9 cellular contexts compared by ENCODE assay signal in the genomic region with DNA sequence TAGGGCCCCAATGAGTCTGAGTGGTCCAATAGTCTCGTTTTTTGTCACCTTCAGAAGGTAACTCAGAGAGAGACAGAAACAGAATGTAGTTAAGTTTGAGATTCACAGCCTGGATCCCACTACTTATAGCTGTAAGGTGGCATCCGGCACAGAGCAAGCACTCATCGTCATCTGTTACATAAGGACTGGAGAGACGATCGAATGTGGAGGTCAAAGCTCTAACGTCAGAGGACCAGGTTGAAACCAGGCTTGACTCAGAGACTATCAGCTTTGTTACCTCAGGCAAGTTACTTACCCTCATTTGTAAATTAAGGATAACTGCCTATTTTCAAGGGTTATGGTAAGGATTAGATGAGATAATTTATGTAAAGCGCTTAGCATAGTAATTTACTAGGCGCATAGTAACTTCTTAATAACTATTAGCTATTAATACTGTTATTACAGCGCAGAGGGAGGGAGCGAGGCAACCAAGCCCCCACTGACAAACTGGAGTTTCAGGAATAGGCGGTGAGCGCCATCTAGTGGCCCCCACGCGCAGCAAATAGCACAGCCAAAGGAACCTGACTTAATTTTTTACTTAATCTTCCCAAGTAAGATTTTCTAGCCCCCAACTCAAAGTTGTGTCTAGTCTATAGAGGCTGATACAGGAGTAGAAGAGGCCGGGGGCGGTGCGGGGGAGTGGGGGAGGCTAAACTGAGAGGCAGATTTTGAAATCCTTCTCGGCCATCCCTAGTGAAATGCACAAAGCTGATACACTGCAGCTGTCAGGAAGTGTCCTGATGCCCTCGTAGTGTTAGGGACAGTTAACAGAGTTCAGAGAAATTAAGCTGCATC. TPM values are rescaled to one million over a fixed set of nuclear protein-coding genes. Genes with fewer than 3 reads are reported as not detected.
DNase-seq lines count a peak whose midpoint lies in the region; ATAC-seq and TF ChIP-seq lines count a peak whose summit lies in the region.
"Had no signal": no experiment of that assay in that cellular context is flagged by ENCODE, and none has a peak within 500 bp of the region (broad histone marks: within the 10 kb centered on the region; RNA-seq: fewer than 3 reads in every experiment).

No MANE protein-coding gene starts in this region.

- H3K4me3 ChIP-seq in fibroblast of lung (replicated peaks in 1 of 4; ENCODE audit: control extremely low read depth in 1 of 4, insufficient read depth in 1 of 4, low read depth in 3 of 4, low read length in 4 of 4), result no peak overlapping the region
- no peak overlapping the region for H3K4me3 ChIP-seq in neutrophil (ENCODE audit: low read depth in 1 of 2, low read length in 1 of 2)
- no peak overlapping the region for H3K4me3 ChIP-seq in uterus

- peak in 3 of 5 experiments; percentile 6 to 27 (median 22) for DNase-seq in T-helper 2 cell
- no peak for DNase-seq in T-helper 2 cell treated with Interferon-gamma antibody and Interleukin-4, amounts not matched to agents 5 μg/mL and 100 μg/mL, for 36 hours (ENCODE audit: low spot score)
- peak; percentile 26 for DNase-seq in NCI-H460 (ENCODE audit: extremely low read depth, low read depth)
- peak; percentile 39 for DNase-seq in activated CD4-positive, alpha-beta memory T cell treated with anti-CD3 and anti-CD28 coated beads, Interleukin-2, amount 10 ng/mL, durations not matched to agents 7 days and 5 days
- DNase-seq in fibroblast of lung (ENCODE audit: low read depth in 2 of 2), result peak; percentile 15 to 36
- DNase-seq in uterus, result peak in 1 of 2 donors; percentile 19

- H3K9me3 Mint-ChIP-seq in T-helper 2 cell treated with Interferon-gamma antibody and Interleukin-4, amounts not matched to agents 5 μg/mL and 100 μg/mL, for 36 hours, result no peaks in the 10 kb centered on the region
- H3K9me3 Mint-ChIP-seq in activated CD4-positive, alpha-beta memory T cell treated with anti-CD3 and anti-CD28 coated beads, Interleukin-2, amount 10 ng/mL, durations not matched to agents 7 days and 5 days, result no peaks in the 10 kb centered on the region

- no peak overlapping the region for H3K4me3 Mint-ChIP-seq in T-helper 2 cell treated with Interferon-gamma antibody and Interleukin-4, amounts not matched to agents 5 μg/mL and 100 μg/mL, for 36 hours
- H3K4me3 Mint-ChIP-seq in activated CD4-positive, alpha-beta memory T cell treated with anti-CD3 and anti-CD28 coated beads, Interleukin-2, amount 10 ng/mL, durations not matched to agents 7 days and 5 days, result no peak overlapping the region

- intact Hi-C loops in uterus (cut with DNase I; ENCODE audit: low total_unique reads), result no loop called here

- no peaks in the 10 kb centered on the region for H3K79me2 ChIP-seq in fibroblast of lung (ENCODE audit: control insufficient read depth, insufficient read depth, low read length)

- no peak overlapping the region for H3K9ac ChIP-seq in fibroblast of lung (ENCODE audit: insufficient read depth, low read length)

- POLR2A ChIA-PET in activated CD4-positive, alpha-beta memory T cell treated with anti-CD3 and anti-CD28 coated beads, Interleukin-2, amount 10 ng/mL, durations not matched to agents 7 days and 5 days (lab: Charles Lee), result no interaction called here

- H3K4me1 Mint-ChIP-seq in T-helper 2 cell treated with Interferon-gamma antibody and Interleukin-4, amounts not matched to agents 5 μg/mL and 100 μg/mL, for 36 hours (ENCODE audit: low read depth), result no peaks in the 10 kb centered on the region
- no peaks in the 10 kb centered on the region for H3K4me1 Mint-ChIP-seq in activated CD4-positive, alpha-beta memory T cell treated with anti-CD3 and anti-CD28 coated beads, Interleukin-2, amount 10 ng/mL, durations not matched to agents 7 days and 5 days

- CTCF ChIA-PET in activated CD4-positive, alpha-beta memory T cell treated with anti-CD3 and anti-CD28 coated beads, Interleukin-2, amount 10 ng/mL, durations not matched to agents 7 days and 5 days (lab: Charles Lee), result interaction anchor here (0.8 to 2.3 kb wide), 12 partner anchors 9 to 1822 kb away, joined by 3 to 8 read pairs (median 4); no protein-coding TSS in a partner anchor

- TF ChIP-seq CTCF in fibroblast of lung (conservative IDR thresholded peaks at IDR 0.05 in 1 of 2, IDR thresholded peaks at IDR 0.05 in 1 of 2; ENCODE audit: low read depth in 1 of 2, low read length in 2 of 2) (peak; percentile 84 to 86), neutrophil (IDR thresholded peaks at IDR 0.05) (peak; percentile 54), uterus (IDR thresholded peaks at IDR 0.05) (peak in 3 of 4 experiments; percentile 54 to 73 (median 67))

- H3K9me3 ChIP-seq in fibroblast of lung (ENCODE audit: control insufficient read depth, insufficient read depth, low read depth, low read length), result no peaks in the 10 kb centered on the region
- no peaks in the 10 kb centered on the region for H3K9me3 ChIP-seq in neutrophil
- no peaks in the 10 kb centered on the region for H3K9me3 ChIP-seq in uterus

- H3K27me3 Mint-ChIP-seq in T-helper 2 cell treated with Interferon-gamma antibody and Interleukin-4, amounts not matched to agents 5 μg/mL and 100 μg/mL, for 36 hours (ENCODE audit: low read depth), result no peaks in the 10 kb centered on the region
- H3K27me3 Mint-ChIP-seq in activated CD4-positive, alpha-beta memory T cell treated with anti-CD3 and anti-CD28 coated beads, Interleukin-2, amount 10 ng/mL, durations not matched to agents 7 days and 5 days, result peaks cover 2% of the 10 kb centered on the region

- H3K4me1 ChIP-seq in fibroblast of lung (ENCODE audit: control insufficient read depth, extremely low read depth, insufficient read depth, low read length), result no peaks in the 10 kb centered on the region
- H3K4me1 ChIP-seq in neutrophil (ENCODE audit: control insufficient read depth in 1 of 2, insufficient read depth in 1 of 2, low read depth in 1 of 2, low read length in 1 of 2), result no peaks in the 10 kb centered on the region
- H3K4me1 ChIP-seq in uterus, result no peaks in the 10 kb centered on the region

- H3K27ac ChIP-seq in fibroblast of lung (ENCODE audit: insufficient read depth, low read length) (no peak overlapping the region), neutrophil (no peak overlapping the region), uterus (no peak overlapping the region)
- H3K27ac ChIP-seq: epithelial cell of prostate had no signal

- no peak for TF ChIP-seq POLR2A in uterus (IDR thresholded peaks at IDR 0.05)

- no peaks in the 10 kb centered on the region for H3K36me3 Mint-ChIP-seq in T-helper 2 cell treated with Interferon-gamma antibody and Interleukin-4, amounts not matched to agents 5 μg/mL and 100 μg/mL, for 36 hours (ENCODE audit: low read depth)
- H3K36me3 Mint-ChIP-seq in activated CD4-positive, alpha-beta memory T cell treated with anti-CD3 and anti-CD28 coated beads, Interleukin-2, amount 10 ng/mL, durations not matched to agents 7 days and 5 days (ENCODE audit: low read depth), result no peaks in the 10 kb centered on the region

- peak; percentile 77 for ATAC-seq in HG02610 (IDR thresholded peaks at IDR 0.05; ENCODE audit: unreplicated experiment)

- H3K4me2 ChIP-seq in fibroblast of lung (ENCODE audit: extremely low read depth, insufficient read depth, low read length), result no peak overlapping the region

- H3K36me3 ChIP-seq in fibroblast of lung (ENCODE audit: control insufficient read depth, insufficient read depth, low read length) (no peaks in the 10 kb centered on the region), neutrophil (no peaks in the 10 kb centered on the region), uterus (no peaks in the 10 kb centered on the region)

- no peak overlapping the region for H3K27ac Mint-ChIP-seq in T-helper 2 cell treated with Interferon-gamma antibody and Interleukin-4, amounts not matched to agents 5 μg/mL and 100 μg/mL, for 36 hours
- H3K27ac Mint-ChIP-seq in activated CD4-positive, alpha-beta memory T cell treated with anti-CD3 and anti-CD28 coated beads, Interleukin-2, amount 10 ng/mL, durations not matched to agents 7 days and 5 days, result no peak overlapping the region

- H3K27me3 ChIP-seq in fibroblast of lung (ENCODE audit: control insufficient read depth, insufficient read depth, low read length) (no peaks in the 10 kb centered on the region), neutrophil (peaks cover 26% of the 10 kb centered on the region), uterus (no peaks in the 10 kb centered on the region)

- H4K20me1 ChIP-seq in fibroblast of lung (ENCODE audit: control insufficient read depth, extremely low read depth, insufficient read depth, low read length), result no peaks in the 10 kb centered on the region

- H2AFZ ChIP-seq in fibroblast of lung (ENCODE audit: low read length), result peak overlapping the region; percentile 40

RNA-seq across cellular contexts. Expression of a gene that starts 29.0 kb away (rescaled TPM):
- 54.3 and 68.4 TPM in 2 replicates for total RNA-seq in NCI-H460 (2014; rRNA removed; shearing (Covaris generic))
- polyA plus RNA-seq in NCI-H460 (2014; cell fraction: nucleus; rRNA removed), result 48.8 and 59.4 TPM in 2 replicates
- 100 to 1,000 TPM in 1 of 2 experiments, 10 to 100 TPM in 1; 98.0 to 103 TPM for total RNA-seq in activated CD4-positive, alpha-beta memory T cell treated with anti-CD3 and anti-CD28 coated beads, Interleukin-2, amount 10 ng/mL, durations not matched to agents 7 days and 5 days
- total RNA-seq in fibroblast of lung (62.9 and 69.1 TPM in 2 replicates), uterus (100 to 1,000 TPM in 1 of 4 donors, 10 to 100 TPM in 3; 45.6 to 122 (median 74.3) TPM)
- polyA plus RNA-seq in fibroblast of lung, result 97.4 and 98.6 TPM in 2 replicates
- 61.8 and 68.2 TPM in 2 replicates for polyA plus RNA-seq in fibroblast of lung (2012)
- polyA minus RNA-seq in fibroblast of lung (ENCODE audit: low replicate concordance), result 17.0 and 20.9 TPM in 2 replicates
